1 cellular context compared by ENCODE assay signal in the genomic region with DNA sequence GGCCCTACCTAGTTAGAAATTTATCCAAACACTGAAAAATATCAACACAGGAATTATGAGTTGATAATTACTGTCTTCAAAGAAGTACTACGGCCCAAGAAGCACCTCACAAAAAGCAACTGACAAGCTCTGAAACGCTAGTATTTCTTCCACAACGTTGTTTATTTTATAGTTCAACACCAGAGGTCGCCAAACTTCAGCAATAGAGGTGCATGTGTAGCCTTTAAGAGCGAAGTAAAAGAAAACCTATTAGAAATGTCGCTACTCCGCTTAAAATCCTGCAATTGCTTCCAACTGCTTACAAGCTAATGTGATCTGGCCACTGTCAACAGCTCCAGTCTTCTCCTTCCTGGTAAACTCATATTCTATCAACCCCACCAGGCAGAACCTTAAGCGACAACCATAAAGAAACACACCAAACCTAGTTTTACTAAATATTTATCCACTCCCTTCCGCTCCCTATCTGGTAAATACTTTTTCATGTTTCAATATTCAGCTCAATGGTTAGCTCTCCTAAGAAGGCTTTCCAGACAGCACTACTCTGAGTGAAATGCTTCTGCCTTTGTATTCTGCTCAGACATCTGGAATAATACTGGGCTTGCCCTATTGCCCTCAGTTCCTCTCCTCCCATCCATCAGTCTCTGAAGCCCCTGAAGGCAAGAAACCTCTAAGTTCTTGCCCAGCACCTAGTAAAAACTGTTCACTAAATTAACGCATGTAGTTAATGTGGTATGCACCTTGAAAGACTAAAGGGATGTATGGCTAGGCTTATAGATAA.
TF ChIP-seq lines count a peak whose summit lies in the region.

No MANE protein-coding gene starts in this region.

TF ChIP-seq in HepG2, 621 proteins besides CTCF, POLR2A, EP300 and RAD21 (continued from another document):
- TF ChIP-seq, protein P1, sequence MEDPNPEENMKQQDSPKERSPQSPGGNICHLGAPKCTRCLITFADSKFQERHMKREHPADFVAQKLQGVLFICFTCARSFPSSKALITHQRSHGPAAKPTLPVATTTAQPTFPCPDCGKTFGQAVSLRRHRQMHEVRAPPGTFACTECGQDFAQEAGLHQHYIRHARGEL (CRISPR knock-in tag; IDR thresholded peaks at IDR 0.05) = peak; percentile 97; the same call in 1 of the 2 replicates
